ENCODE assay signal across 20 cellular contexts in the genomic region with DNA sequence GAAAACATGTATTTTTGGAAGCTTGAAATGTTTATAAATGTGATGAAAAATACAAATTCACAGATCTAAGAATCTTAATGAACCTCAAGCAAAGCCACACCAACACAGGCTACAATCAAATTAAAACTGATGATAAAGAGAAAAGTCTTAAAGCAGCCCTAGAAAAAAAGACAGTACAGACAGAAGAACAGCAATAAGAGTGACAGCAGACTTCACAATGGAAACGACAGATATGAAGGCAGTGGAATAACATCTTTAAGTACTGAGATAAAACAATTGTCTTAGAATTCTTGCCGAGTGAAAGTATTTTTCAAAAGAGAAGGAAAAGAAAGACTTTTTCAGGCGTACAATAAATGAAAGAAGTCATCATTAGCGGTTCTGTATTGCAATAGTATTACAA.
"Had no signal": no experiment of that assay in that cellular context is flagged by ENCODE, and none has a peak within 500 bp of the region (broad histone marks: within the 10 kb centered on the region; RNA-seq: fewer than 3 reads in every experiment).

No MANE protein-coding gene starts in this region.

- DNase-seq: Karpas-422, KG1, MG63, NCI-H1092, NCI-H1105 treated with DMSO at 0.1 percent for 48 hours, NCI-H1417 treated with DMSO at 0.1 percent for 48 hours, NCI-H146, NCI-H1694 treated with DMSO at 0.1 percent for 48 hours, NCI-H1930, NCI-H2081, NCI-H2107, NCI-H2171 treated with DMSO at 0.1 percent for 48 hours, NCI-H345, NCI-H446 treated with DMSO at 0.1 percent for 48 hours, NCI-H510A treated with DMSO at 0.1 percent for 48 hours, NCI-H526, NCI-H82, Right ventricle myocardium superior, RPMI8226, SIG-M5 had no signal
